In genomic region chr13:99724633-99725517, GRCh38 we compare ENCODE assay signal across 22 cellular contexts.
DNase-seq lines count a peak whose midpoint lies in the region; ATAC-seq and TF ChIP-seq lines count a peak whose summit lies in the region.
"Had no signal": no experiment of that assay in that cellular context is flagged by ENCODE, and none has a peak within 500 bp of the region (broad histone marks: within the 10 kb centered on the region; RNA-seq: fewer than 3 reads in every experiment).

No MANE protein-coding gene starts in this region.

- H3K4me1 ChIP-seq in HEK293 (ENCODE audit: control insufficient read depth, insufficient read depth, low read length) (no peaks in the 10 kb centered on the region), HUES48 (ENCODE audit: control insufficient read depth, insufficient read depth, low read length) (peaks cover 53% of the 10 kb centered on the region), mucosa of descending colon (ENCODE audit: low read depth) (no peaks in the 10 kb centered on the region)
- H3K4me1 ChIP-seq: BE2C had no signal

- peak; percentile 77 for ATAC-seq in mucosa of descending colon
- ATAC-seq: activated naive CD8-positive, alpha-beta T cell treated with anti-CD3 and anti-CD28 coated beads, Interleukin-2, amount 50 U/mL, for 24 hours had no signal

- POLR2A ChIA-PET in HEK293 (lab: Yijun Ruan, JAX) = no interaction called here

- no peaks in the 10 kb centered on the region for H3K27me3 ChIP-seq in HUES48 (ENCODE audit: control insufficient read depth, insufficient read depth, low read length)
- H3K27me3 ChIP-seq: BE2C, hepatocyte had no signal

- H3K36me3 ChIP-seq in HEK293 (ENCODE audit: control insufficient read depth in 2 of 2, insufficient read depth in 1 of 2, low read length in 2 of 2) (no peaks in the 10 kb centered on the region), HUES48 (ENCODE audit: control insufficient read depth, insufficient read depth, low read length) (no peaks in the 10 kb centered on the region), mucosa of descending colon (ENCODE audit: low read depth) (no peaks in the 10 kb centered on the region)
- H3K36me3 ChIP-seq: BE2C had no signal

- H3K9me3 ChIP-seq in HEK293 (ENCODE audit: control insufficient read depth, insufficient read depth, low read depth, low read length) = no peaks in the 10 kb centered on the region
- H3K9me3 ChIP-seq in HUES48 (ENCODE audit: control insufficient read depth, insufficient read depth, low read length) = no peaks in the 10 kb centered on the region
- no peaks in the 10 kb centered on the region for H3K9me3 ChIP-seq in mucosa of descending colon
- H3K9me3 ChIP-seq: BE2C had no signal

- TF ChIP-seq CTCF in GM12864 (IDR thresholded peaks at IDR 0.05; ENCODE audit: low read depth, low read length, missing control alignments) (no peak), HEK293 (tag by site-specific recombination; IDR thresholded peaks at IDR 0.05) (no peak), mucosa of descending colon (IDR thresholded peaks at IDR 0.05) (no peak)

- intact Hi-C loops in mucosa of descending colon (cut with DNase I, micrococcal nuclease) = no loop called here

- H3K4me3 ChIP-seq in GM12864 (ENCODE audit: low read depth, low read length) (no peak overlapping the region), HEK293 (ENCODE audit: low read depth, low read length) (no peak overlapping the region), HUES48 (ENCODE audit: low read depth, low read length) (no peak overlapping the region), mucosa of descending colon (no peak overlapping the region)
- H3K4me3 ChIP-seq: hepatocyte had no signal

- H3K27ac ChIP-seq in HEK293 (ENCODE audit: extremely low read depth, low read depth, low read length) (no peak overlapping the region), HUES48 (ENCODE audit: low read depth, low read length) (peak overlapping the region; percentile 79)
- H3K27ac ChIP-seq: hepatocyte had no signal

- H3K9ac ChIP-seq in HUES48 (ENCODE audit: low read depth, low read length) = no peak overlapping the region

- CTCF ChIA-PET in HEK293 (lab: Yijun Ruan, JAX) = interaction anchor here (0.6 to 0.8 kb wide), 2 partner anchors 15 to 22 kb away, joined by 3 to 5 read pairs; no protein-coding TSS in a partner anchor

- peak; percentile 46 for DNase-seq in GM12864 (ENCODE audit: low read depth)
- no peak for DNase-seq in mucosa of descending colon
- no peak for DNase-seq in NCI-H2081 treated with DMSO at 0.1 percent for 48 hours (lab: John Stamatoyannopoulos, UW)
- no peak for DNase-seq in SIG-M5 treated with dmso at 0.1 percent for 504 hours (lab: John Stamatoyannopoulos, UW; ENCODE audit: unreplicated experiment)
- DNase-seq in occipital lobe (lab: John Stamatoyannopoulos, UW) = no peak
- no peak for DNase-seq in activated CD4-positive, CD25-positive, alpha-beta regulatory T cell treated with anti-CD3 and anti-CD28 coated beads, Interleukin-2, amount 50 U/mL, for 72 hours
- DNase-seq: activated CD4-positive, alpha-beta T cell treated with anti-CD3 and anti-CD28 coated beads for 4 hours; activated effector memory CD4-positive, alpha-beta T cell treated with Interleukin-2 at 50 U/mL for 16 hours; activated naive CD8-positive, alpha-beta T cell treated with anti-CD3 and anti-CD28 coated beads, Interleukin-2, amount 50 U/mL, for 24 hours; BE2C; Calu3; cortex of kidney; kidney; mammary epithelial cell; naive B cell; NCI-H2029; NCI-H510A; stimulated activated CD4-positive, alpha-beta T cell treated with anti-CD3 and anti-CD28 coated beads, Interleukin-2, amount 100 ng/mL, for 24 hours; trophoblast cell had no signal

TF ChIP-seq in HEK293, 187 proteins besides CTCF, POLR2A, EP300 and RAD21:
- TF ChIP-seq GFI1B (tag by site-specific recombination; IDR thresholded peaks at IDR 0.05) (no peak), ZNF155 (tag by site-specific recombination; IDR thresholded peaks at IDR 0.05) (no peak), PRDM1 (tag by site-specific recombination; IDR thresholded peaks at IDR 0.05) (peak; percentile 54)
